In the genomic region with DNA sequence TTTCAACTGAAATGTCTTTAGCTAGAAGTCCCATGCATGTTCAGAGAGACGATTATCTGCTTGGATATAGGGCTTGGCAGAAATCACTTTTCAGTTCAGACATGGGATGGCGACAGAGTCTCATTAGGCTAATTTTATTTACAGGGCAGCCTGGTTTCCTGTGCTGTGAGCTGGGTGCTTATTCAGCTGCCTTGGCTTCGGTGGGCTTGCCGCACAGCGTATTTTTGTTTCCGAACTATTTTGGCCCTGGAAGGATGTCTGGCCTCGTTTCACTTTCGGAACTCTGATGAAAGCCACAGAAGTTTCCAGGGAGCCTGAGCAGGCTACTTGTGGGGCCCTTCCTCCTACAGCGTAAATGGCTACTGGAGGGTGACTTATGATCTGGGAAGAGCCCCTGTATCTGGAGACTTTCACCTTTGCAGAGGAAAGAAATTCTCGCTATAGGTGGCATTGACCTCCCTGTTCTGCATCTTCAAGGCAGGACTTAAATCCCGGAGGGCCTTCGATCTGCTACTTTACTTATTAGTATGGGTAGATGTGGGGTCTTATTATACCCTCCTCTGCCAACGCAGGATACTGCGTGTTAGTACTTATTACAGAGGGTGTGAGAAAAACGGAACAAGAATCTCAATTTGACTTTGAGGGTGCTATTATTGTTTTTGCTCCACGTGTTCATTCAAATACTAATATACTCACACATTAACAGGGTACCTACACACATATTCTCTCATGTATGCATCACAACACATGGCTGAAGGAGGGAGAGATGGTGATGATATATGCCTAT, we compare ENCODE assay signal across 8 cellular contexts.
DNase-seq lines count a peak whose midpoint lies in the region; TF ChIP-seq lines count a peak whose summit lies in the region.

No MANE protein-coding gene starts in this region.

- intact Hi-C loops in adrenal gland (cut with DNase I) (no loop called here), left ventricle myocardium inferior (cut with micrococcal nuclease) (loop anchor here (10.0 kb wide), 2 partner anchors 358 to 848 kb away; no protein-coding TSS in a partner anchor)

- H3K27me3 ChIP-seq in HAP-1 (ENCODE audit: low read depth) (no peaks in the 10 kb centered on the region), adrenal gland (no peaks in the 10 kb centered on the region), left ventricle myocardium inferior (ENCODE audit: low read depth) (no peaks in the 10 kb centered on the region)

- TF ChIP-seq CTCF in adrenal gland (IDR thresholded peaks at IDR 0.05) (peak in 5 of 6 experiments; percentile 4 to 62 (median 53)), left ventricle myocardium inferior (IDR thresholded peaks at IDR 0.05; ENCODE audit: borderline replicate concordance) (peak; percentile 79)

- 50 to 56% (median 53%) methylated on average over 16 of the region's 16 CpGs for WGBS in adrenal gland, 4 donors

- H3K4me3 ChIP-seq in HAP-1 (no peak overlapping the region), adrenal gland (no peak overlapping the region), left ventricle myocardium inferior (peak overlapping the region; percentile 52)

- peak overlapping the region in 2 of 5 donors; percentile 37 to 53 for H3K27ac ChIP-seq in adrenal gland
- H3K27ac ChIP-seq in left ventricle myocardium inferior (replicated peaks): peak overlapping the region; percentile 69

- H3K4me1 ChIP-seq in HAP-1: peaks cover 6% of the 10 kb centered on the region
- peaks cover 0 to 9% of the 10 kb centered on the region in 2 donors for H3K4me1 ChIP-seq in adrenal gland (replicated peaks in 1 of 2)
- peaks cover 10% of the 10 kb centered on the region for H3K4me1 ChIP-seq in left ventricle myocardium inferior

- in situ Hi-C loops in HAP-1 (cut with MboI; ENCODE audit: low sequenced_read_pairs): no loop called here

- H3K9me3 ChIP-seq in HAP-1: no peaks in the 10 kb centered on the region
- no peaks in the 10 kb centered on the region for H3K9me3 ChIP-seq in adrenal gland (replicated peaks in 1 of 3)
- H3K9me3 ChIP-seq in left ventricle myocardium inferior (replicated peaks): no peaks in the 10 kb centered on the region

- DNase-seq in activated CD8-positive, alpha-beta memory T cell treated with anti-CD3 and anti-CD28 coated beads for 24 hours: peak; percentile 60
- no peak for DNase-seq in activated CD8-positive, alpha-beta memory T cell treated with anti-CD3 and anti-CD28 coated beads, Interleukin-2, amount 50 U/mL, for 4 hours
- DNase-seq in HAP-1 (ENCODE audit: low spot score in 2 of 2): peak; percentile 4 to 17
- peak; percentile 37 for DNase-seq in MV-4-11 (lab: John Stamatoyannopoulos, UW)
- peak; percentile 40 to 85 (median 53) for DNase-seq in adrenal gland
- peak; percentile 54 for DNase-seq in left ventricle myocardium inferior
- DNase-seq in renal cortical epithelial cell (ENCODE audit: low read depth): peak; percentile 71
- no peak for DNase-seq in activated effector memory CD4-positive, alpha-beta T cell treated with Interleukin-2 at 50 U/mL for 16 hours

- H3K36me3 ChIP-seq in HAP-1 (replicated peaks) (no peaks in the 10 kb centered on the region), adrenal gland (replicated peaks in 1 of 2) (no peaks in the 10 kb centered on the region), left ventricle myocardium inferior (no peaks in the 10 kb centered on the region)

- TF ChIP-seq POLR2A in adrenal gland (IDR thresholded peaks at IDR 0.05): no peak

Comparison
In these comparisons a context has a peak if more than half of its experiments do, and no peak if none do; other contexts are left out.
1. DNase-seq: peak in activated CD8-positive, alpha-beta memory T cell treated with anti-CD3 and anti-CD28 coated beads for 24 hours (single experiment), HAP-1 (2 of 2), MV-4-11 (single experiment), adrenal gland (7 of 7), left ventricle myocardium inferior (single experiment) and renal cortical epithelial cell (single experiment); none in activated CD8-positive, alpha-beta memory T cell treated with anti-CD3 and anti-CD28 coated beads, Interleukin-2, amount 50 U/mL, for 4 hours (single experiment) and activated effector memory CD4-positive, alpha-beta T cell treated with Interleukin-2 at 50 U/mL for 16 hours (single experiment).